9 cellular contexts compared by ENCODE assay signal in the genomic region with DNA sequence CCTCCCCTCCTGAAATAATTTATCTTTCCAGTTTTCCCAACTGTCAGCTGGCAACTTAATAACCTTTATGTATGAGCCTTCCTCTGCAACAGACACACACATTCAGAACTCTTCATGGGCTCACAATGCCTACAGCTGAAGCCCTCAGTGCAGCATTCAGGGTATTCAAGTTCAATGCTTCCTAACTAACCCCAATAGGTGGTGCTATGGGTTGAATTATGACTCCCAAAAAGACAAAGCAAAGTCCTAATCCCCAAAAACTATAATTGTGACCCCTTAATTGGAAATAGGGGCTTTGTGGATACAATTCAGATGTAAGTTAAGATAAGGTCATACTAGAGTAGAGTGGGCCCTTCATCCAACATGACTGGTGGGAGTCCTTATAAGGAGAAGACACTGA.
A peak's percentile ranks its signal among the peaks of the same experiment; 100 is the strongest.
DNase-seq lines count a peak whose midpoint lies in the region; ATAC-seq and TF ChIP-seq lines count a peak whose summit lies in the region.
"Had no signal": no experiment of that assay in that cellular context is flagged by ENCODE, and none has a peak within 500 bp of the region (broad histone marks: within the 10 kb centered on the region; RNA-seq: fewer than 3 reads in every experiment).

No MANE protein-coding gene starts in this region.

- no peak overlapping the region for H3K27ac ChIP-seq in osteoblast (ENCODE audit: low read depth, low read length)
- H3K27ac ChIP-seq: gastroesophageal sphincter had no signal

- H3K36me3 ChIP-seq in osteoblast (ENCODE audit: insufficient read depth, low read length) = no peaks in the 10 kb centered on the region
- H3K36me3 ChIP-seq: gastroesophageal sphincter had no signal

- no peaks in the 10 kb centered on the region for H3K9me3 ChIP-seq in osteoblast (ENCODE audit: low read depth, low read length)

- H4K20me1 ChIP-seq in osteoblast (ENCODE audit: insufficient read depth, low read length) = no peaks in the 10 kb centered on the region

- no peaks in the 10 kb centered on the region for H3K27me3 ChIP-seq in osteoblast (ENCODE audit: insufficient read depth, low read length)
- H3K27me3 ChIP-seq: gastroesophageal sphincter had no signal

- TF ChIP-seq CTCF in cardiac fibroblast (IDR thresholded peaks at IDR 0.05; ENCODE audit: low read depth, low read length) (peak; percentile 41), osteoblast (IDR thresholded peaks at IDR 0.05; ENCODE audit: extremely low read depth, low read depth, low read length) (peak; percentile 44)

- no peaks in the 10 kb centered on the region for H3K4me1 ChIP-seq in osteoblast (ENCODE audit: insufficient read depth, low read length)
- H3K4me1 ChIP-seq: gastroesophageal sphincter had no signal

- DNase-seq in NOMO-1 (lab: John Stamatoyannopoulos, UW; ENCODE audit: unreplicated experiment in 2 of 2) = peak; percentile 2 to 35
- no peak for DNase-seq in NOMO-1 treated with dmso at 0.1 percent for 144 hours (lab: John Stamatoyannopoulos, UW; ENCODE audit: unreplicated experiment)
- peak; percentile 31 for DNase-seq in M059J (ENCODE audit: low read depth)
- DNase-seq in cardiac fibroblast (ENCODE audit: low read depth in 2 of 2) = peak; percentile 46 to 51
- no peak for DNase-seq in osteoblast (ENCODE audit: insufficient read length, low spot score, missing footprints)
- DNase-seq in medulla oblongata (ENCODE audit: extremely low spot score) = no peak

- H3K4me3 ChIP-seq in cardiac fibroblast (replicated peaks in 1 of 2; ENCODE audit: low read depth in 2 of 2, low read length in 2 of 2) (no peak overlapping the region), osteoblast (ENCODE audit: insufficient read depth, low read length) (no peak overlapping the region)
- H3K4me3 ChIP-seq: gastroesophageal sphincter had no signal

- ATAC-seq in HG03432 (IDR thresholded peaks at IDR 0.05; ENCODE audit: unreplicated experiment) = no peak
- ATAC-seq in GM18861 (IDR thresholded peaks at IDR 0.05; ENCODE audit: unreplicated experiment) = no peak
- ATAC-seq: gastroesophageal sphincter had no signal

- no peaks in the 10 kb centered on the region for H3K79me2 ChIP-seq in osteoblast (ENCODE audit: insufficient read depth, low read length)

- H2AFZ ChIP-seq in osteoblast (ENCODE audit: low read length) = no peak overlapping the region

- H3K4me2 ChIP-seq in osteoblast (ENCODE audit: insufficient read depth, low read length) = no peak overlapping the region

Comparison
In these comparisons a context has a peak if more than half of its experiments do, and no peak if none do; other contexts are left out.
1. DNase-seq: peak in NOMO-1 (2 of 2), M059J (single experiment) and cardiac fibroblast (2 of 2); none in NOMO-1 treated with dmso at 0.1 percent for 144 hours (single experiment), osteoblast (single experiment) and medulla oblongata (single experiment).